ENCODE assay signal across 18 cellular contexts in genomic region chrX:110159865-110160264, GRCh38.
A peak's percentile ranks its signal among the peaks of the same experiment; 100 is the strongest.
DNase-seq lines count a peak whose midpoint lies in the region; ATAC-seq and TF ChIP-seq lines count a peak whose summit lies in the region.
"Had no signal": no experiment of that assay in that cellular context is flagged by ENCODE, and none has a peak within 500 bp of the region (broad histone marks: within the 10 kb centered on the region; RNA-seq: fewer than 3 reads in every experiment).

No MANE protein-coding gene starts in this region.

- CTCF ChIA-PET in IMR-90 (lab: Yijun Ruan, JAX), result interaction anchor here (0.5 to 2.4 kb wide), 6 partner anchors 14 to 259 kb away, joined by 3 to 9 read pairs (median 5); no protein-coding TSS in a partner anchor

- H3K27me3 ChIP-seq in IMR-90 (ENCODE audit: control insufficient read depth, insufficient read depth, low read length), result peaks cover 3% of the 10 kb centered on the region; the same call in 1 of the 2 replicates
- H3K27me3 ChIP-seq in gastrocnemius medialis, result no peaks in the 10 kb centered on the region
- no peaks in the 10 kb centered on the region for H3K27me3 ChIP-seq in tibial artery
- H3K27me3 ChIP-seq: neural progenitor cell, transverse colon had no signal

- no peak overlapping the region for H2BK5ac ChIP-seq in IMR-90 (ENCODE audit: low read depth, low read length, poor library complexity, severe bottlenecking)

- H3K18ac ChIP-seq in IMR-90 (ENCODE audit: low read depth, low read length), result no peak overlapping the region

- TF ChIP-seq CTCF in IMR-90 (conservative IDR thresholded peaks at IDR 0.05; ENCODE audit: low read depth, low read length) (no peak), gastrocnemius medialis (IDR thresholded peaks at IDR 0.05 in 4 of 5, conservative IDR thresholded peaks at IDR 0.05 in 1 of 5) (no peak), tibial artery (IDR thresholded peaks at IDR 0.05) (no peak)

- no peak overlapping the region for H2BK15ac ChIP-seq in IMR-90 (ENCODE audit: low read depth, low read length)

- dilution Hi-C loops in IMR-90 (cut with HindIII; ENCODE audit: low sequenced_read_pairs, unreplicated experiment), result no loop called here

- H3K4me3 ChIP-seq in IMR-90 (ENCODE audit: insufficient read depth, low read depth, low read length) (no peak overlapping the region), gastrocnemius medialis (no peak overlapping the region), tibial artery (no peak overlapping the region)
- H3K4me3 ChIP-seq: neural progenitor cell, transverse colon had no signal

- H3K27me3 Mint-ChIP-seq in dendritic cell treated with granulocyte-macrophage colony-stimulating factor and Interleukin-4, amounts not matched to agents 40 ng/mL and 50 ng/mL, for 4 days, result no peaks in the 10 kb centered on the region
- no peaks in the 10 kb centered on the region for H3K27me3 Mint-ChIP-seq in activated naive CD8-positive, alpha-beta T cell treated with anti-CD3 and anti-CD28 coated beads, Interleukin-2, amount 50 U/mL, for 24 hours
- H3K27me3 Mint-ChIP-seq: stimulated activated naive CD8-positive, alpha-beta T cell treated with anti-CD3 and anti-CD28 coated beads, Interleukin-15, amount 100 ng/mL, for 72 hours had no signal

- H3K4me3 Mint-ChIP-seq in dendritic cell treated with granulocyte-macrophage colony-stimulating factor and Interleukin-4, amounts not matched to agents 40 ng/mL and 50 ng/mL, for 4 days, result no peak overlapping the region
- H3K4me3 Mint-ChIP-seq in activated naive CD8-positive, alpha-beta T cell treated with anti-CD3 and anti-CD28 coated beads, Interleukin-2, amount 50 U/mL, for 24 hours, result no peak overlapping the region
- H3K4me3 Mint-ChIP-seq: activated naive CD4-positive, alpha-beta T cell treated with anti-CD3 and anti-CD28 coated beads for 36 hours; activated T-cell treated with anti-CD3 and anti-CD28 coated beads, Interleukin-2, amount 50 U/mL, for 4 hours; HFFc6; immature natural killer cell; neural progenitor cell; stimulated activated naive CD8-positive, alpha-beta T cell treated with anti-CD3 and anti-CD28 coated beads, Interleukin-15, amount 100 ng/mL, for 72 hours had no signal

- H3K9me3 ChIP-seq in IMR-90 (ENCODE audit: control insufficient read depth, insufficient read depth, low read length) (no peaks in the 10 kb centered on the region), gastrocnemius medialis (no peaks in the 10 kb centered on the region), tibial artery (no peaks in the 10 kb centered on the region)
- H3K9me3 ChIP-seq: transverse colon had no signal

- no peak overlapping the region for H4K5ac ChIP-seq in IMR-90 (ENCODE audit: low read depth, low read length)

- H3K14ac ChIP-seq in IMR-90 (replicated peaks; ENCODE audit: low read depth, low read length), result no peak overlapping the region

- no peaks in the 10 kb centered on the region for H4K20me1 ChIP-seq in IMR-90 (ENCODE audit: insufficient read depth, low read length)

- no peak overlapping the region for H3K23ac ChIP-seq in IMR-90 (ENCODE audit: low read depth, low read length)

- H3K27ac Mint-ChIP-seq in dendritic cell treated with granulocyte-macrophage colony-stimulating factor and Interleukin-4, amounts not matched to agents 40 ng/mL and 50 ng/mL, for 4 days, result peak overlapping the region; percentile 69
- H3K27ac Mint-ChIP-seq in activated naive CD8-positive, alpha-beta T cell treated with anti-CD3 and anti-CD28 coated beads, Interleukin-2, amount 50 U/mL, for 24 hours, result no peak overlapping the region
- H3K27ac Mint-ChIP-seq: activated naive CD4-positive, alpha-beta T cell treated with anti-CD3 and anti-CD28 coated beads for 36 hours; neural progenitor cell had no signal

- H2AFZ ChIP-seq in IMR-90 (replicated peaks; ENCODE audit: low read length, poor library complexity), result no peak overlapping the region
- H2AFZ ChIP-seq: neural progenitor cell had no signal

- DNase-seq in IMR-90, result no peak
- DNase-seq in gastrocnemius medialis, result no peak
- no peak for DNase-seq in tibial artery
- DNase-seq in stimulated activated naive CD8-positive, alpha-beta T cell treated with anti-CD3 and anti-CD28 coated beads, Interleukin-15, Interleukin-2, amounts not matched to agents 100 U/mL and 50 U/mL, for 24 hours, result no peak
- DNase-seq in activated naive CD8-positive, alpha-beta T cell treated with anti-CD3 and anti-CD28 coated beads, Interleukin-2, amount 50 U/mL, for 24 hours, result no peak
- no peak for DNase-seq in NCI-H2196 treated with DMSO at 0.1 percent for 48 hours (lab: John Stamatoyannopoulos, UW; ENCODE audit: unreplicated experiment)
- DNase-seq: GDM1, NCI-H187 treated with DMSO at 0.1 percent for 48 hours, SHP77 treated with DMSO at 0.1 percent for 48 hours, transverse colon had no signal

- H3K36me3 Mint-ChIP-seq in dendritic cell treated with granulocyte-macrophage colony-stimulating factor and Interleukin-4, amounts not matched to agents 40 ng/mL and 50 ng/mL, for 4 days (ENCODE audit: low read depth), result peaks cover 31% of the 10 kb centered on the region
- H3K36me3 Mint-ChIP-seq in activated naive CD8-positive, alpha-beta T cell treated with anti-CD3 and anti-CD28 coated beads, Interleukin-2, amount 50 U/mL, for 24 hours (ENCODE audit: low read depth), result no peaks in the 10 kb centered on the region
- H3K36me3 Mint-ChIP-seq: immature natural killer cell had no signal

- peaks cover 0 to 8% of the 10 kb centered on the region in 2 experiments; a peak in 3 of 4 replicates for H3K79me1 ChIP-seq in IMR-90 (ENCODE audit: low read depth in 1 of 2, low read length in 2 of 2)

- no peak overlapping the region for H2AK9ac ChIP-seq in IMR-90 (replicated peaks; ENCODE audit: low read depth, low read length, poor library complexity)

- H3K56ac ChIP-seq in IMR-90 (ENCODE audit: extremely low read depth, insufficient read depth, low read length), result no peak overlapping the region

- intact Hi-C loops in IMR-90 (cut with micrococcal nuclease), result loop anchor here (1.0 to 5.0 kb wide), 4 partner anchors 248 to 687 kb away; no protein-coding TSS in a partner anchor
- intact Hi-C loops in dendritic cell treated with granulocyte-macrophage colony-stimulating factor and Interleukin-4, amounts not matched to agents 40 ng/mL and 50 ng/mL, for 4 days (cut with micrococcal nuclease), result loop anchor here (1.0 kb wide), 1 partner anchor 248 kb away; no protein-coding TSS in a partner anchor
- intact Hi-C loops in gastrocnemius medialis (cut with DNase I; ENCODE audit: low total_unique reads), result loop anchor here (1.0 to 5.0 kb wide), 2 partner anchors 157 to 248 kb away; partner anchors contain the start of gene AMMECR1
- intact Hi-C loops in tibial artery (cut with DNase I; ENCODE audit: low total_unique reads), result loop anchor here (2.0 kb wide), 1 partner anchor 251 kb away; no protein-coding TSS in a partner anchor

- POLR2A ChIA-PET in IMR-90 (lab: Charles Lee; ENCODE audit: unreplicated experiment), result no interaction called here

- no peaks in the 10 kb centered on the region for H3K9me3 Mint-ChIP-seq in dendritic cell treated with granulocyte-macrophage colony-stimulating factor and Interleukin-4, amounts not matched to agents 40 ng/mL and 50 ng/mL, for 4 days
- no peaks in the 10 kb centered on the region for H3K9me3 Mint-ChIP-seq in activated naive CD8-positive, alpha-beta T cell treated with anti-CD3 and anti-CD28 coated beads, Interleukin-2, amount 50 U/mL, for 24 hours
- H3K9me3 Mint-ChIP-seq: activated naive CD4-positive, alpha-beta T cell treated with anti-CD3 and anti-CD28 coated beads for 36 hours; activated T-cell treated with anti-CD3 and anti-CD28 coated beads, Interleukin-2, amount 50 U/mL, for 4 hours; HFFc6; immature natural killer cell; neural progenitor cell; stimulated activated naive CD8-positive, alpha-beta T cell treated with anti-CD3 and anti-CD28 coated beads, Interleukin-15, amount 100 ng/mL, for 72 hours had no signal

- H3K36me3 ChIP-seq in IMR-90 (ENCODE audit: control insufficient read depth, insufficient read depth, low read length), result no peaks in the 10 kb centered on the region
- no peaks in the 10 kb centered on the region for H3K36me3 ChIP-seq in gastrocnemius medialis
- no peaks in the 10 kb centered on the region for H3K36me3 ChIP-seq in tibial artery
- H3K36me3 ChIP-seq: neural progenitor cell, transverse colon had no signal

- H3K27ac ChIP-seq in IMR-90 (ENCODE audit: insufficient read depth, low read length) (no peak overlapping the region), gastrocnemius medialis (peak overlapping the region; percentile 57 to 60 (median 60)), tibial artery (no peak overlapping the region)
- H3K27ac ChIP-seq: neural progenitor cell, transverse colon had no signal

- no peak overlapping the region for H2BK120ac ChIP-seq in IMR-90 (ENCODE audit: low read depth, low read length)

- H2AK5ac ChIP-seq in IMR-90 (ENCODE audit: low read depth, low read length), result 0 out of 2 replicates have a peak overlapping the region, but pooled peaks have one; percentile 23

- no CpG with 5 or more reads among the region's 2 CpGs for WGBS in IMR-90 (ENCODE audit: extremely low coverage in 2 of 2, insufficient read length in 1 of 2), 2 experiments

- ATAC-seq in GM18511 (IDR thresholded peaks at IDR 0.05; ENCODE audit: unreplicated experiment) (peak; percentile 31), IMR-90 (ENCODE audit: low read depth) (no peak), gastrocnemius medialis (no peak)
- ATAC-seq in stimulated activated naive CD8-positive, alpha-beta T cell treated with anti-CD3 and anti-CD28 coated beads, Interleukin-15, Interleukin-2, amounts not matched to agents 100 U/mL and 50 U/mL, for 24 hours, result no peak
- ATAC-seq in activated naive CD8-positive, alpha-beta T cell treated with anti-CD3 and anti-CD28 coated beads, Interleukin-2, amount 50 U/mL, for 24 hours, result no peak

- H4K8ac ChIP-seq in IMR-90 (ENCODE audit: low read depth in 2 of 2, low read length in 2 of 2), result no peak overlapping the region

- no peak overlapping the region; the same call in 1 of the 2 replicates for H3K4ac ChIP-seq in IMR-90 (ENCODE audit: low read depth, low read length)

- peaks cover 4% of the 10 kb centered on the region for H3K4me1 ChIP-seq in IMR-90 (ENCODE audit: control insufficient read depth, insufficient read depth, low read length)
- H3K4me1 ChIP-seq in gastrocnemius medialis, result peaks cover 13% of the 10 kb centered on the region in 2 donors
- no peaks in the 10 kb centered on the region for H3K4me1 ChIP-seq in tibial artery
- H3K4me1 ChIP-seq: neural progenitor cell, transverse colon had no signal

- H4K91ac ChIP-seq in IMR-90 (ENCODE audit: insufficient read depth, low read depth, low read length), result no peak overlapping the region

- H3K4me2 ChIP-seq in IMR-90 (ENCODE audit: low read depth, low read length), result no peak overlapping the region
- H3K4me2 ChIP-seq: neural progenitor cell had no signal

- no TSS peak for BruUV-seq in IMR-90 (replicated peaks; lab: Mats Ljungman, UMichigan)

- no peak for TF ChIP-seq RAD21 in IMR-90 (IDR thresholded peaks at IDR 0.05; ENCODE audit: low read length)

- H2BK20ac ChIP-seq in IMR-90 (ENCODE audit: low read depth, low read length), result no peak overlapping the region

- TF ChIP-seq POLR2A in IMR-90 (IDR thresholded peaks at IDR 0.05; ENCODE audit: low read depth, low read length), result no peak
- TF ChIP-seq POLR2A in gastrocnemius medialis (IDR thresholded peaks at IDR 0.05), result no peak

- H3K9ac ChIP-seq in IMR-90 (ENCODE audit: low read depth, low read length), result no peak overlapping the region
- H3K9ac ChIP-seq: neural progenitor cell had no signal

- peaks cover 7% of the 10 kb centered on the region; the same call in 1 of the 2 replicates for H3K9me1 ChIP-seq in IMR-90 (ENCODE audit: insufficient read depth, low read length)

- in situ Hi-C loops in IMR-90 (cut with MboI; ENCODE audit: low sequenced_read_pairs) (loop anchor here (5.0 to 10.0 kb wide), 2 partner anchors 252 to 695 kb away; no protein-coding TSS in a partner anchor), gastrocnemius medialis (cut with MboI; ENCODE audit: low sequenced_read_pairs in 4 of 4) (loop anchor here (5.0 to 25.0 kb wide), 4 partner anchors 245 to 448 kb away; no protein-coding TSS in a partner anchor)

- peaks cover 37% of the 10 kb centered on the region for H3K4me1 Mint-ChIP-seq in dendritic cell treated with granulocyte-macrophage colony-stimulating factor and Interleukin-4, amounts not matched to agents 40 ng/mL and 50 ng/mL, for 4 days (ENCODE audit: low read depth)
- peaks cover 12% of the 10 kb centered on the region for H3K4me1 Mint-ChIP-seq in activated naive CD8-positive, alpha-beta T cell treated with anti-CD3 and anti-CD28 coated beads, Interleukin-2, amount 50 U/mL, for 24 hours
- H3K4me1 Mint-ChIP-seq: neural progenitor cell had no signal

Comparison
In these comparisons a context has a peak if more than half of its experiments do, and no peak if none do; other contexts are left out.
1. H3K27ac ChIP-seq: peak in gastrocnemius medialis (4 of 4); none in IMR-90 (single experiment) and tibial artery (0 of 2).